In genomic region chr16:56931253-56931768, GRCh38 we compare ENCODE assay signal across 1 cellular context.
TF ChIP-seq lines count a peak whose summit lies in the region.

No MANE protein-coding gene starts in this region.

TF ChIP-seq in GM12878, 131 proteins besides CTCF, POLR2A, EP300 and RAD21 (continued from another document):
- TF ChIP-seq ZNF592 (IDR thresholded peaks at IDR 0.05) (peak; percentile 44; the same call in 1 of the 2 replicates), ZBTB11 (CRISPR knock-in tag; IDR thresholded peaks at IDR 0.05) (no peak), EED (IDR thresholded peaks at IDR 0.05; ENCODE audit: low read depth) (peak; percentile 92), MAX (IDR thresholded peaks at IDR 0.05; ENCODE audit: low read depth, low read length) (peak; percentile 88), ZBED1 (IDR thresholded peaks at IDR 0.05; ENCODE audit: borderline replicate concordance) (no peak), PAX5 (IDR thresholded peaks at IDR 0.05; ENCODE audit: borderline replicate concordance, low read depth, low read length) (peak; percentile 82), SP1 (IDR thresholded peaks at IDR 0.05; ENCODE audit: low read depth, low read length) (no peak), ELK1 (IDR thresholded peaks at IDR 0.05; ENCODE audit: low read depth, low read length) (0 out of 2 replicates have a peak, but pooled peaks have one; percentile 49), EGR1 (IDR thresholded peaks at IDR 0.05; ENCODE audit: borderline replicate concordance in 1 of 2, low read depth in 2 of 2, low read length in 2 of 2) (0 out of 3 replicates have a peak, but pooled peaks of 1 of the 2 experiments have one; percentile 5), MLLT1 (IDR thresholded peaks at IDR 0.05) (peak; percentile 51; the same call in 1 of the 2 replicates), MYB (IDR thresholded peaks at IDR 0.05; ENCODE audit: borderline replicate concordance, low read depth, low read length) (no peak), IKZF1 (conservative IDR thresholded peaks at IDR 0.05) (peak; percentile 95), IRF4 (IDR thresholded peaks at IDR 0.05; ENCODE audit: low read depth, low read length) (peak; percentile 73; the same call in 1 of the 2 replicates), RELB (IDR thresholded peaks at IDR 0.05; ENCODE audit: low read depth) (peak; percentile 97), PBX3 (IDR thresholded peaks at IDR 0.05; ENCODE audit: insufficient replicate concordance, low read depth, low read length) (peak; percentile 76), LARP7 (IDR thresholded peaks at IDR 0.05) (peak; percentile 56), TBL1XR1 (IDR thresholded peaks at IDR 0.05; ENCODE audit: low read depth, low read length) (peak; percentile 87), ZBTB33 (IDR thresholded peaks at IDR 0.05) (0 out of 2 replicates have a peak, but pooled peaks have one; percentile 1), ATF2 (IDR thresholded peaks at IDR 0.05; ENCODE audit: low read length) (no peak), FOXM1 (IDR thresholded peaks at IDR 0.05; ENCODE audit: low read depth, low read length) (peak; percentile 81), MXI1 (IDR thresholded peaks at IDR 0.05; ENCODE audit: low read depth, low read length) (peak; percentile 55), ZNF622 (IDR thresholded peaks at IDR 0.05) (no peak), PML (IDR thresholded peaks at IDR 0.05; ENCODE audit: low read length) (no peak), NKRF (conservative IDR thresholded peaks at IDR 0.05) (peak; percentile 54), ZNF384 (IDR thresholded peaks at IDR 0.05; ENCODE audit: borderline replicate concordance, low read depth, low read length) (peak; percentile 88)
TF ChIP-seq in GM12878: peak in this region for 43.
